Comparison of ENCODE assay signal across 25 cellular contexts in the genomic region with DNA sequence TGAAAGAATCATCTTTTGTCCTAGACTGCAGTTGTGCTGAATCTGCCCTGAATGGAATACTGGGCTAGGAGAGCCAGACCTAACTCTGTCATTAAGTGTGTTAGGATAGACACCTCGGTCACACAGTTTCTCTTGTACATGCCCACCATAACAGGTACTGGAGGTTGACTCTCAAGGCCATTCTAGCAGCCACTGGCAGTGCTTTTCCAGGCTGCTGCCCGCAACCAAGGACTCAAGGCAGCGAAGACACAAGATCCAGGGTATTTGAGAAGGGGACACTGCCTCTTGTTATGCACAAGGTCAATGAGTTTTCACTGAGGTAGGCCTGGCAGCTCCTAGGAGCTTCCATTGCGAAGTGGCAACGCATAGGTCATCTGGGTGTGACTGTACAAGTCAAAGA.
"Had no signal": no experiment of that assay in that cellular context is flagged by ENCODE, and none has a peak within 500 bp of the region (broad histone marks: within the 10 kb centered on the region; RNA-seq: fewer than 3 reads in every experiment).

No MANE protein-coding gene starts in this region.

- H3K27ac ChIP-seq: left lung, lower lobe of right lung, ovary, right atrium auricular region, right lobe of liver, tibial nerve, uterus had no signal

- H3K27me3 Mint-ChIP-seq: naive thymus-derived CD4-positive, alpha-beta T cell; natural killer cell treated with Interleukin-12 subunit alpha and Interleukin-12 subunit beta and Interleukin-15 and Interleukin-18, amount 100 ng/mL, for 72 hours; progenitor cell of endocrine pancreas; stimulated activated naive CD8-positive, alpha-beta T cell treated with anti-CD3 and anti-CD28 coated beads, Interleukin-15, Interleukin-2, amounts not matched to agents 100 ng/mL and 50 ng/mL, for 24 hours; type B pancreatic cell had no signal

- H3K4me3 ChIP-seq: left lung, lower lobe of right lung, ovary, right atrium auricular region, right lobe of liver, tibial nerve, uterus had no signal

- DNase-seq: hypothalamus; immature natural killer cell; kidney; left colon; left lung; lower lobe of right lung; mammary epithelial cell; mesendoderm; naive thymus-derived CD4-positive, alpha-beta T cell; ovary; right lobe of liver; stimulated activated CD4-positive, alpha-beta T cell treated with anti-CD3 and anti-CD28 coated beads, Interleukin-12 subunit alpha, Interleukin-12 subunit beta, amount 100 ng/mL, for 4 hours; stimulated activated CD4-positive, alpha-beta T cell treated with anti-CD3 and anti-CD28 coated beads, Interleukin-15, amount 100 ng/mL, for 24 hours; stimulated activated CD4-positive, alpha-beta T cell treated with anti-CD3 and anti-CD28 coated beads, Interleukin-2, amount 100 ng/mL, for 24 hours; stimulated activated CD4-positive, alpha-beta T cell treated with anti-CD3 and anti-CD28 coated beads, Interleukin-4, amount 100 ng/mL, for 1 hour; stimulated activated naive CD4-positive, alpha-beta T cell; substantia nigra; uterus had no signal

- H3K4me1 ChIP-seq: left lung, lower lobe of right lung, right lobe of liver, tibial nerve, uterus had no signal

- H3K27me3 ChIP-seq: left lung, ovary, right atrium auricular region, right lobe of liver, tibial nerve, uterus had no signal

- H3K4me1 Mint-ChIP-seq: mesothelial cell of epicardium had no signal

- H3K36me3 ChIP-seq: ovary, right atrium auricular region, right lobe of liver, uterus had no signal

- H3K27ac Mint-ChIP-seq: mesothelial cell of epicardium; natural killer cell treated with Interleukin-12 subunit alpha and Interleukin-12 subunit beta and Interleukin-15 and Interleukin-18, amount 100 ng/mL, for 72 hours; stimulated activated naive CD8-positive, alpha-beta T cell treated with anti-CD3 and anti-CD28 coated beads, Interleukin-15, Interleukin-2, amounts not matched to agents 100 ng/mL and 50 ng/mL, for 24 hours; type B pancreatic cell had no signal

- H3K4me3 Mint-ChIP-seq: immature natural killer cell; mesothelial cell of epicardium; naive thymus-derived CD4-positive, alpha-beta T cell; natural killer cell treated with Interleukin-12 subunit alpha and Interleukin-12 subunit beta and Interleukin-15 and Interleukin-18, amount 100 ng/mL, for 72 hours; stimulated activated naive CD8-positive, alpha-beta T cell treated with anti-CD3 and anti-CD28 coated beads, Interleukin-15, Interleukin-2, amounts not matched to agents 100 ng/mL and 50 ng/mL, for 24 hours; type B pancreatic cell had no signal
